14 cellular contexts compared by ENCODE assay signal in genomic region chr12:51320311-51320694, GRCh38. TPM values are rescaled to one million over a fixed set of nuclear protein-coding genes. Genes with fewer than 3 reads are reported as not detected.
DNase-seq lines count a peak whose midpoint lies in the region; ATAC-seq and TF ChIP-seq lines count a peak whose summit lies in the region.
"Had no signal": no experiment of that assay in that cellular context is flagged by ENCODE, and none has a peak within 500 bp of the region (broad histone marks: within the 10 kb centered on the region; RNA-seq: fewer than 3 reads in every experiment).

No MANE protein-coding gene starts in this region.

- H3K27me3 ChIP-seq in trophoblast cell (ENCODE audit: insufficient read depth, low read length): no peaks in the 10 kb centered on the region
- H3K27me3 ChIP-seq: ascending aorta had no signal

- H3K14ac ChIP-seq in trophoblast cell (ENCODE audit: low read length): peak overlapping the region; percentile 12

- no peak overlapping the region for H3K4me2 ChIP-seq in trophoblast cell (ENCODE audit: low read length)

- peak overlapping the region; percentile 58 for H3K4me3 ChIP-seq in NB4 (ENCODE audit: low read depth, low read length)
- no peak overlapping the region for H3K4me3 ChIP-seq in trophoblast cell (ENCODE audit: low read depth, low read length)
- H3K4me3 ChIP-seq: ascending aorta had no signal

- peaks cover 33% of the 10 kb centered on the region for H3K79me1 ChIP-seq in trophoblast cell (ENCODE audit: low read length)

- peak overlapping the region; percentile 95 for H2BK120ac ChIP-seq in trophoblast cell (ENCODE audit: insufficient read depth, low read length, poor library complexity)

- ATAC-seq in GM18909 (IDR thresholded peaks at IDR 0.05; ENCODE audit: poor library complexity, unreplicated experiment): no peak
- ATAC-seq in GM21423 (IDR thresholded peaks at IDR 0.05; ENCODE audit: unreplicated experiment): no peak

- no peak overlapping the region for H3K9ac ChIP-seq in trophoblast cell (ENCODE audit: low read length)

- no peak overlapping the region for H3K23ac ChIP-seq in trophoblast cell (ENCODE audit: low read length)

- peak overlapping the region; percentile 92 for H2BK5ac ChIP-seq in trophoblast cell (ENCODE audit: low read depth, low read length, poor library complexity)

- H2AFZ ChIP-seq in trophoblast cell (ENCODE audit: insufficient read depth, low read length, poor library complexity): no peak overlapping the region

- H3K27me3 Mint-ChIP-seq in dendritic cell treated with granulocyte-macrophage colony-stimulating factor and Interleukin-4, amounts not matched to agents 40 ng/mL and 50 ng/mL, for 4 days: no peaks in the 10 kb centered on the region

- no peaks in the 10 kb centered on the region for H3K9me3 Mint-ChIP-seq in dendritic cell treated with granulocyte-macrophage colony-stimulating factor and Interleukin-4, amounts not matched to agents 40 ng/mL and 50 ng/mL, for 4 days

- no peak for TF ChIP-seq CTCF in NB4 (IDR thresholded peaks at IDR 0.05; ENCODE audit: low read depth, low read length)

- no peaks in the 10 kb centered on the region for H3K9me3 ChIP-seq in trophoblast cell (ENCODE audit: insufficient read depth, low read depth, low read length)
- H3K9me3 ChIP-seq: ascending aorta had no signal

- intact Hi-C loops in dendritic cell treated with granulocyte-macrophage colony-stimulating factor and Interleukin-4, amounts not matched to agents 40 ng/mL and 50 ng/mL, for 4 days (cut with micrococcal nuclease): no loop called here

- H4K8ac ChIP-seq in trophoblast cell (ENCODE audit: low read depth, low read length): peak overlapping the region; percentile 69

- peaks cover 77% of the 10 kb centered on the region for H3K4me1 Mint-ChIP-seq in dendritic cell treated with granulocyte-macrophage colony-stimulating factor and Interleukin-4, amounts not matched to agents 40 ng/mL and 50 ng/mL, for 4 days (ENCODE audit: low read depth)

- H3K4me1 ChIP-seq in trophoblast cell (ENCODE audit: control insufficient read depth in 1 of 2, insufficient read depth in 2 of 2, low read length in 2 of 2): peaks cover 12 to 39% of the 10 kb centered on the region in 2 experiments
- H3K4me1 ChIP-seq: ascending aorta had no signal

- no peak overlapping the region for H2AK5ac ChIP-seq in trophoblast cell (ENCODE audit: low read length)

- H3K36me3 ChIP-seq in trophoblast cell (ENCODE audit: control insufficient read depth in 1 of 2, insufficient read depth in 2 of 2, low read length in 2 of 2): no peaks in the 10 kb centered on the region
- H3K36me3 ChIP-seq: ascending aorta had no signal

- H3K18ac ChIP-seq in trophoblast cell (ENCODE audit: low read length): no peak overlapping the region

- H3K4ac ChIP-seq in trophoblast cell (ENCODE audit: low read depth, low read length): peak overlapping the region; percentile 59

- H3K79me2 ChIP-seq in trophoblast cell (ENCODE audit: control insufficient read depth, insufficient read depth, low read length, poor library complexity): no peaks in the 10 kb centered on the region

- peak; percentile 35 for DNase-seq in NCI-H748 (lab: John Stamatoyannopoulos, UW; ENCODE audit: unreplicated experiment)
- no peak for DNase-seq in NCI-H748 treated with DMSO at 0.1 percent for 48 hours (lab: John Stamatoyannopoulos, UW)
- peak; percentile 35 for DNase-seq in NB4 (ENCODE audit: low read depth)
- peak in 1 of 2 donors; percentile 52 for DNase-seq in trophoblast cell
- DNase-seq in iPS-NIHi7 (ENCODE audit: extremely low spot score): no peak
- DNase-seq: activated CD4-positive, alpha-beta T cell treated with anti-CD3 and anti-CD28 coated beads, Interleukin-2, amount 50 U/mL, for 4 hours; glutamatergic neuron; NCI-H510A treated with DMSO at 0.1 percent for 48 hours; SHP77; substantia nigra had no signal

- H3K27ac Mint-ChIP-seq in dendritic cell treated with granulocyte-macrophage colony-stimulating factor and Interleukin-4, amounts not matched to agents 40 ng/mL and 50 ng/mL, for 4 days: peak overlapping the region; percentile 64

- no peak overlapping the region for H3K4me3 Mint-ChIP-seq in dendritic cell treated with granulocyte-macrophage colony-stimulating factor and Interleukin-4, amounts not matched to agents 40 ng/mL and 50 ng/mL, for 4 days

- peak overlapping the region; percentile 91 for H4K91ac ChIP-seq in trophoblast cell (ENCODE audit: low read depth, low read length)

- no CpG with 5 or more reads among the region's 4 CpGs for WGBS in trophoblast cell (ENCODE audit: extremely low coverage, insufficient coverage, insufficient read length)

- peaks cover 74% of the 10 kb centered on the region for H3K36me3 Mint-ChIP-seq in dendritic cell treated with granulocyte-macrophage colony-stimulating factor and Interleukin-4, amounts not matched to agents 40 ng/mL and 50 ng/mL, for 4 days (ENCODE audit: low read depth)

- TF ChIP-seq POLR2A in NB4 (IDR thresholded peaks at IDR 0.05; ENCODE audit: extremely low read depth, insufficient read length): no peak

- peak overlapping the region; percentile 98 for H2BK12ac ChIP-seq in trophoblast cell (ENCODE audit: low read length)

- H3K27ac ChIP-seq in trophoblast cell (ENCODE audit: low read depth, low read length): peak overlapping the region; percentile 85
- H3K27ac ChIP-seq: ascending aorta had no signal

- no peak overlapping the region for H4K12ac ChIP-seq in trophoblast cell (ENCODE audit: low read depth, low read length)

RNA-seq across cellular contexts. Expression of gene BIN2, which starts 3.7 kb away (rescaled TPM):
- 1.5 and 1.6 TPM in 2 replicates for polyA plus RNA-seq in trophoblast cell (2013)

RNA-seq across cellular contexts. Expression of gene CELA1, which starts 26.2 kb away (rescaled TPM):
- not detected in 2 replicates for polyA plus RNA-seq in trophoblast cell (2013)

RNA-seq across cellular contexts. Expression of gene SMAGP, which starts 50.1 kb away (rescaled TPM):
- 119 and 122 TPM in 2 replicates for polyA plus RNA-seq in trophoblast cell (2013)

Comparison
In these comparisons a context has a peak if more than half of its experiments do, and no peak if none do; other contexts are left out.
1. DNase-seq: peak in NCI-H748 (single experiment) and NB4 (single experiment); none in NCI-H748 treated with DMSO at 0.1 percent for 48 hours (single experiment) and iPS-NIHi7 (single experiment).